23 cellular contexts compared by ENCODE assay signal in genomic region chr18:7541835-7542234, GRCh38.
"Had no signal": no experiment of that assay in that cellular context is flagged by ENCODE, and none has a peak within 500 bp of the region (broad histone marks: within the 10 kb centered on the region; RNA-seq: fewer than 3 reads in every experiment).

No MANE protein-coding gene starts in this region.

- H3K27ac Mint-ChIP-seq: immature natural killer cell; naive thymus-derived CD8-positive, alpha-beta T cell; nephron; stimulated activated effector memory CD8-positive, alpha-beta T cell treated with anti-CD3 and anti-CD28 coated beads, Interleukin-12 subunit alpha, Interleukin-12 subunit beta, amount 100 ng/mL, for 72 hours; stimulated activated naive CD8-positive, alpha-beta T cell treated with anti-CD3 and anti-CD28 coated beads, Interleukin-15, Interleukin-2, amounts not matched to agents 100 ng/mL and 50 ng/mL, for 24 hours had no signal

- H3K4me3 ChIP-seq: left ventricle myocardium inferior, lung, mucosa of descending colon, pancreas, right atrium auricular region, skin epidermis, tibial nerve, upper lobe of left lung had no signal

- H3K9me3 ChIP-seq: left ventricle myocardium inferior, mucosa of descending colon, pancreas, right atrium auricular region, tibial nerve, upper lobe of left lung had no signal

- H3K4me1 ChIP-seq: pancreas, right atrium auricular region, tibial nerve, upper lobe of left lung had no signal

- H3K27me3 Mint-ChIP-seq: stimulated activated naive CD8-positive, alpha-beta T cell treated with anti-CD3 and anti-CD28 coated beads, Interleukin-15, Interleukin-2, amounts not matched to agents 100 ng/mL and 50 ng/mL, for 24 hours had no signal

- H3K4me1 Mint-ChIP-seq: immature natural killer cell; naive thymus-derived CD8-positive, alpha-beta T cell; nephron; neural crest cell; stimulated activated effector memory CD8-positive, alpha-beta T cell treated with anti-CD3 and anti-CD28 coated beads, Interleukin-12 subunit alpha, Interleukin-12 subunit beta, amount 100 ng/mL, for 72 hours had no signal

- H3K27me3 ChIP-seq: pancreas, right atrium auricular region, tibial nerve, upper lobe of left lung had no signal

- H3K36me3 ChIP-seq: left ventricle myocardium inferior, pancreas, right atrium auricular region, tibial nerve, upper lobe of left lung had no signal

- ATAC-seq: mucosa of descending colon; naive thymus-derived CD8-positive, alpha-beta T cell; pancreas; sciatic nerve; stimulated activated effector memory CD8-positive, alpha-beta T cell treated with anti-CD3 and anti-CD28 coated beads, Interleukin-12 subunit alpha, Interleukin-12 subunit beta, amount 100 ng/mL, for 72 hours had no signal

- H3K36me3 Mint-ChIP-seq: naive thymus-derived CD8-positive, alpha-beta T cell; stimulated activated effector memory CD8-positive, alpha-beta T cell treated with anti-CD3 and anti-CD28 coated beads, Interleukin-12 subunit alpha, Interleukin-12 subunit beta, amount 100 ng/mL, for 72 hours had no signal

- H3K9me3 Mint-ChIP-seq: nephron; stimulated activated naive CD8-positive, alpha-beta T cell treated with anti-CD3 and anti-CD28 coated beads, Interleukin-15, Interleukin-2, amounts not matched to agents 100 ng/mL and 50 ng/mL, for 24 hours had no signal

- H3K27ac ChIP-seq: left ventricle myocardium inferior, pancreas, right atrium auricular region, skin epidermis, tibial nerve, upper lobe of left lung had no signal

- DNase-seq: head of caudate nucleus; hippocampal formation; immature natural killer cell; kidney; left ventricle myocardium inferior; midbrain; mucosa of descending colon; naive thymus-derived CD8-positive, alpha-beta T cell; nucleus accumbens; pancreas; stimulated activated CD4-positive, alpha-beta T cell treated with anti-CD3 and anti-CD28 coated beads, Interleukin-4, amount 100 ng/mL, for 24 hours; stimulated activated naive CD4-positive, alpha-beta T cell; substantia nigra; upper lobe of left lung had no signal

- H3K4me3 Mint-ChIP-seq: immature natural killer cell; naive thymus-derived CD8-positive, alpha-beta T cell; nephron; neural crest cell; stimulated activated effector memory CD8-positive, alpha-beta T cell treated with anti-CD3 and anti-CD28 coated beads, Interleukin-12 subunit alpha, Interleukin-12 subunit beta, amount 100 ng/mL, for 72 hours; stimulated activated naive CD8-positive, alpha-beta T cell treated with anti-CD3 and anti-CD28 coated beads, Interleukin-15, Interleukin-2, amounts not matched to agents 100 ng/mL and 50 ng/mL, for 24 hours had no signal
